17 cellular contexts compared by ENCODE assay signal in genomic region chrX:136652822-136653723, GRCh38. TPM values are rescaled to one million over a fixed set of nuclear protein-coding genes. Genes with fewer than 3 reads are reported as not detected.
DNase-seq lines count a peak whose midpoint lies in the region; ATAC-seq, FAIRE-seq and TF ChIP-seq lines count a peak whose summit lies in the region.
"Had no signal": no experiment of that assay in that cellular context is flagged by ENCODE, and none has a peak within 500 bp of the region (broad histone marks: within the 10 kb centered on the region; RNA-seq: fewer than 3 reads in every experiment).

No MANE protein-coding gene starts in this region.

- no peaks in the 10 kb centered on the region for H3K27me3 Mint-ChIP-seq in activated T-cell treated with anti-CD3 and anti-CD28 coated beads, Interleukin-2, amount 50 U/mL, for 4 hours (ENCODE audit: low read depth)
- no peaks in the 10 kb centered on the region for H3K27me3 Mint-ChIP-seq in activated T-helper 1 cell treated with anti-CD3 and anti-CD28 coated beads, Interleukin-12 subunit alpha, Interleukin-12 subunit beta, Interleukin-2, Interleukin-4 antibody, amounts not matched to agents 30 ng/mL and 10 ng/mL and 1 ng/mL, durations not matched to agents 14 hours and 24 hours and 36 hours (ENCODE audit: insufficient read depth)
- H3K27me3 Mint-ChIP-seq in naive thymus-derived CD4-positive, alpha-beta T cell: no peaks in the 10 kb centered on the region
- H3K27me3 Mint-ChIP-seq: naive thymus-derived CD8-positive, alpha-beta T cell had no signal

- peaks cover 80% of the 10 kb centered on the region for H3K36me3 Mint-ChIP-seq in activated T-cell treated with anti-CD3 and anti-CD28 coated beads, Interleukin-2, amount 50 U/mL, for 4 hours (ENCODE audit: insufficient read depth)
- peaks cover 93% of the 10 kb centered on the region for H3K36me3 Mint-ChIP-seq in activated T-helper 1 cell treated with anti-CD3 and anti-CD28 coated beads, Interleukin-12 subunit alpha, Interleukin-12 subunit beta, Interleukin-2, Interleukin-4 antibody, amounts not matched to agents 30 ng/mL and 10 ng/mL and 1 ng/mL, durations not matched to agents 14 hours and 24 hours and 36 hours (ENCODE audit: low read depth)
- H3K36me3 Mint-ChIP-seq in naive thymus-derived CD4-positive, alpha-beta T cell: peaks cover 33 to 90% (median 82%) of the 10 kb centered on the region in 5 donors

- POLR2A ChIA-PET in naive thymus-derived CD4-positive, alpha-beta T cell (lab: Charles Lee): interaction anchor here (0.6 to 7.5 kb wide), 21 partner anchors 8 to 240 kb away, joined by 3 to 86 read pairs (median 6); no protein-coding TSS in a partner anchor

- H3K36me3 ChIP-seq in naive thymus-derived CD4-positive, alpha-beta T cell (ENCODE audit: control insufficient read depth in 2 of 3, insufficient read depth in 3 of 3, low read length in 3 of 3): peaks cover 0 to 42% (median 29%) of the 10 kb centered on the region in 3 experiments
- no peaks in the 10 kb centered on the region for H3K36me3 ChIP-seq in right atrium auricular region
- H3K36me3 ChIP-seq: SJSA1 had no signal

- H3K9me3 Mint-ChIP-seq in activated T-cell treated with anti-CD3 and anti-CD28 coated beads, Interleukin-2, amount 50 U/mL, for 4 hours: no peaks in the 10 kb centered on the region
- no peaks in the 10 kb centered on the region for H3K9me3 Mint-ChIP-seq in activated T-helper 1 cell treated with anti-CD3 and anti-CD28 coated beads, Interleukin-12 subunit alpha, Interleukin-12 subunit beta, Interleukin-2, Interleukin-4 antibody, amounts not matched to agents 30 ng/mL and 10 ng/mL and 1 ng/mL, durations not matched to agents 14 hours and 24 hours and 36 hours
- peaks cover 0 to 2% (median 0%) of the 10 kb centered on the region in 11 donors for H3K9me3 Mint-ChIP-seq in naive thymus-derived CD4-positive, alpha-beta T cell

- intact Hi-C loops in activated T-helper 1 cell treated with anti-CD3 and anti-CD28 coated beads, Interleukin-12 subunit alpha, Interleukin-12 subunit beta, Interleukin-2, Interleukin-4 antibody, amounts not matched to agents 30 ng/mL and 10 ng/mL and 1 ng/mL, durations not matched to agents 14 hours and 24 hours and 36 hours (cut with micrococcal nuclease): loop anchor here (1.0 to 2.0 kb wide), 4 partner anchors 20 to 68 kb away; no protein-coding TSS in a partner anchor
- intact Hi-C loops in naive thymus-derived CD4-positive, alpha-beta T cell (cut with micrococcal nuclease): loop anchor here in 1 of 2 donors (1.0 to 10.0 kb wide), 2 partner anchors 41 to 1128 kb away; partner anchors contain the start of gene INTS6L

- H3K4me3 ChIP-seq in naive thymus-derived CD4-positive, alpha-beta T cell (ENCODE audit: low read length): peak overlapping the region; percentile 94
- no peak overlapping the region for H3K4me3 ChIP-seq in right atrium auricular region
- H3K4me3 ChIP-seq: dorsolateral prefrontal cortex, SJSA1 had no signal

- DNase-seq in activated T-cell treated with anti-CD3 and anti-CD28 coated beads, Interleukin-2, amount 50 U/mL, for 4 hours: no peak
- DNase-seq in activated T-cell treated with anti-CD3 and anti-CD28 coated beads, Interleukin-2, amount 50 U/mL, for 48 hours: no peak
- no peak for DNase-seq in GM18507 (ENCODE audit: extremely low spot score, insufficient read length, low read depth)
- DNase-seq in activated T-helper 1 cell treated with anti-CD3 and anti-CD28 coated beads, Interleukin-12 subunit alpha, Interleukin-12 subunit beta, Interleukin-2, Interleukin-4 antibody, amounts not matched to agents 30 ng/mL and 10 ng/mL and 1 ng/mL, durations not matched to agents 14 hours and 24 hours and 36 hours (ENCODE audit: low spot score): no peak
- DNase-seq in naive thymus-derived CD4-positive, alpha-beta T cell: peak in 2 of 9 donors; percentile 39 to 55
- no peak for DNase-seq in occipital lobe (lab: John Stamatoyannopoulos, UW)
- no peak for DNase-seq in right atrium auricular region (ENCODE audit: low spot score)
- DNase-seq: activated CD8-positive, alpha-beta memory T cell treated with anti-CD3 and anti-CD28 coated beads, Interleukin-2, amount 50 U/mL, for 48 hours; dorsolateral prefrontal cortex; naive thymus-derived CD8-positive, alpha-beta T cell; retina had no signal

- peaks cover 0 to 3% of the 10 kb centered on the region in 2 donors for H3K27me3 ChIP-seq in naive thymus-derived CD4-positive, alpha-beta T cell (ENCODE audit: control insufficient read depth in 2 of 2, insufficient read depth in 2 of 2, low read length in 2 of 2)
- H3K27me3 ChIP-seq in right atrium auricular region: no peaks in the 10 kb centered on the region
- H3K27me3 ChIP-seq: SJSA1 had no signal

- ATAC-seq in activated T-cell treated with anti-CD3 and anti-CD28 coated beads, Interleukin-2, amount 50 U/mL, for 4 hours: peak; percentile 52 to 58
- ATAC-seq in naive thymus-derived CD4-positive, alpha-beta T cell: peak; percentile 42
- no peak for ATAC-seq in GM18520 (IDR thresholded peaks at IDR 0.05; ENCODE audit: unreplicated experiment)
- ATAC-seq: naive thymus-derived CD8-positive, alpha-beta T cell had no signal

- peak overlapping the region; percentile 95 for H3K4me3 Mint-ChIP-seq in activated T-cell treated with anti-CD3 and anti-CD28 coated beads, Interleukin-2, amount 50 U/mL, for 4 hours
- H3K4me3 Mint-ChIP-seq in activated T-helper 1 cell treated with anti-CD3 and anti-CD28 coated beads, Interleukin-12 subunit alpha, Interleukin-12 subunit beta, Interleukin-2, Interleukin-4 antibody, amounts not matched to agents 30 ng/mL and 10 ng/mL and 1 ng/mL, durations not matched to agents 14 hours and 24 hours and 36 hours: peak overlapping the region; percentile 99
- peak overlapping the region; percentile 79 to 99 (median 96) for H3K4me3 Mint-ChIP-seq in naive thymus-derived CD4-positive, alpha-beta T cell

- H3K4me1 Mint-ChIP-seq in activated T-cell treated with anti-CD3 and anti-CD28 coated beads, Interleukin-2, amount 50 U/mL, for 4 hours (ENCODE audit: low read depth): peaks cover 46% of the 10 kb centered on the region
- H3K4me1 Mint-ChIP-seq in activated T-helper 1 cell treated with anti-CD3 and anti-CD28 coated beads, Interleukin-12 subunit alpha, Interleukin-12 subunit beta, Interleukin-2, Interleukin-4 antibody, amounts not matched to agents 30 ng/mL and 10 ng/mL and 1 ng/mL, durations not matched to agents 14 hours and 24 hours and 36 hours (ENCODE audit: low read depth): peaks cover 64% of the 10 kb centered on the region
- peaks cover 12 to 57% (median 42%) of the 10 kb centered on the region in 7 donors for H3K4me1 Mint-ChIP-seq in naive thymus-derived CD4-positive, alpha-beta T cell

- CTCF ChIA-PET in naive thymus-derived CD4-positive, alpha-beta T cell (lab: Charles Lee): interaction anchor here (0.7 to 3.5 kb wide), 7 partner anchors 14 to 153 kb away, joined by 3 to 13 read pairs (median 5); no protein-coding TSS in a partner anchor

- H3K9me3 ChIP-seq in naive thymus-derived CD4-positive, alpha-beta T cell (ENCODE audit: control insufficient read depth in 2 of 3, low read length in 3 of 3): no peaks in the 10 kb centered on the region
- H3K9me3 ChIP-seq in right atrium auricular region: no peaks in the 10 kb centered on the region
- H3K9me3 ChIP-seq: SJSA1 had no signal

- H3K27ac Mint-ChIP-seq in activated T-helper 1 cell treated with anti-CD3 and anti-CD28 coated beads, Interleukin-12 subunit alpha, Interleukin-12 subunit beta, Interleukin-2, Interleukin-4 antibody, amounts not matched to agents 30 ng/mL and 10 ng/mL and 1 ng/mL, durations not matched to agents 14 hours and 24 hours and 36 hours: peak overlapping the region; percentile 94
- peak overlapping the region; percentile 85 to 99 (median 95) for H3K27ac Mint-ChIP-seq in naive thymus-derived CD4-positive, alpha-beta T cell

- peaks cover 14 to 30% of the 10 kb centered on the region in 2 donors for H3K4me1 ChIP-seq in naive thymus-derived CD4-positive, alpha-beta T cell (ENCODE audit: control insufficient read depth in 2 of 2, insufficient read depth in 2 of 2, low read length in 2 of 2)
- H3K4me1 ChIP-seq in right atrium auricular region: no peaks in the 10 kb centered on the region
- H3K4me1 ChIP-seq: SJSA1 had no signal

- H3K27ac ChIP-seq in naive thymus-derived CD4-positive, alpha-beta T cell (ENCODE audit: low read depth, low read length): peak overlapping the region; percentile 79
- no peak overlapping the region for H3K27ac ChIP-seq in right atrium auricular region
- H3K27ac ChIP-seq: dorsolateral prefrontal cortex, SJSA1 had no signal

- peak; percentile 49 for FAIRE-seq in GM18507 (lab: Jason Lieb, UNC)
- FAIRE-seq: D721Med, H54, TTC549 had no signal

- TF ChIP-seq CTCF in right atrium auricular region (IDR thresholded peaks at IDR 0.05): no peak

RNA-seq across cellular contexts. Expression of gene CD40LG, which starts 5.1 kb away (rescaled TPM):
- 100 to 1,000 TPM in 2 of 3 donors, 10 to 100 TPM in 1; 99.9 to 139 (median 115) TPM for total RNA-seq in activated T-cell treated with anti-CD3 and anti-CD28 coated beads, Interleukin-2, amount 50 U/mL, for 4 hours
- 261 and 272 TPM in 2 replicates for total RNA-seq in activated T-helper 1 cell treated with anti-CD3 and anti-CD28 coated beads, Interleukin-12 subunit alpha, Interleukin-12 subunit beta, Interleukin-2, Interleukin-4 antibody, amounts not matched to agents 30 ng/mL and 10 ng/mL and 1 ng/mL, durations not matched to agents 14 hours and 24 hours and 36 hours
- total RNA-seq in naive thymus-derived CD4-positive, alpha-beta T cell: 100 to 1,000 TPM in 1 of 5 experiments, 10 to 100 TPM in 4; 25.2 to 173 (median 56.8) TPM
- 100 to 1,000 TPM in 1 of 2 donors, 10 to 100 TPM in 1; 72.1 to 127 TPM for polyA plus RNA-seq in naive thymus-derived CD4-positive, alpha-beta T cell
- total RNA-seq in occipital lobe (not detected), right atrium auricular region (under 1 TPM in 1 of 2 donors, not detected in 1; 0.16 TPM)
- total RNA-seq: SJSA1 had no signal
- polyA plus RNA-seq: AG04450 had no signal

Comparison
In these comparisons a context has a peak if more than half of its experiments do, and no peak if none do; other contexts are left out.
1. RNA of gene CD40LG, which starts 5.1 kb away (total RNA-seq): 261 to 272 TPM in activated T-helper 1 cell treated with anti-CD3 and anti-CD28 coated beads, Interleukin-12 subunit alpha, Interleukin-12 subunit beta, Interleukin-2, Interleukin-4 antibody, amounts not matched to agents 30 ng/mL and 10 ng/mL and 1 ng/mL, durations not matched to agents 14 hours and 24 hours and 36 hours, 99.9 to 139 TPM in activated T-cell treated with anti-CD3 and anti-CD28 coated beads, Interleukin-2, amount 50 U/mL, for 4 hours and 25.2 to 173 TPM in naive thymus-derived CD4-positive, alpha-beta T cell; 0.16 TPM in right atrium auricular region and not detected in occipital lobe (single experiment); every median in the first group is over 10 times any median in the second.
2. Peak in every context shown above with its lines, with median percentiles within 50 percentile points of each other: H3K4me3 Mint-ChIP-seq.